In the genomic region with DNA sequence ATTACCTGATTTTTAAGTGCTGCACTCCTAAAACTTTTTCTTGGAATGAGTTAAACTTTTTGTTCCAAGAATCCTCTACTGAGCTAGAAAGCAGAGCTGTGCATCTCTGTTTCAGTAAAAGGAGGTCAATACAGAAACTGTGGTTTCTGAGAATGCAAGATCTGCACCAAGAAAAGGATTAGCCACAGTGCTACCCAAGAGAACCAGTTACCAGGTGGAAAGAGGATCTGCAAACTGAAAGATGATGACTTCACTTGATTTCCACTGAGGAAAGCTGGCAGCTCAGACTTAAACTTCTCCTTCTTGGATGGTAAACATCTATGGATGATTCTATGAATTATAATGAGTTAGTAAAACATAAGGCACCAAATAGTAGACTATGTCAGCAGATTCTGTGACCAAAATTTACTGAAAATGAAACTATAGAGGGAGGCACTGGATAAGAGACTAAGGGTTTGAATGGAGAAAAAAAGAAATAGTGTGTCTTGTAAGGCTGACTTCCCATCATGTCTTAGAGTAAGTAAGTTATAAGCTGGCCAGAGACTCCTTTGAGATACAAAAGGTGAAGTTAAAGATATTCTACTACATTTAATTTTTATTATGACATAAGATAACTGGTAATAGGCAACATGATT, we compare ENCODE assay signal across 7 cellular contexts.
DNase-seq lines count a peak whose midpoint lies in the region; ATAC-seq, FAIRE-seq and TF ChIP-seq lines count a peak whose summit lies in the region.
"Not testable (repeated sequence)": the region's sequence is repeated elsewhere in the genome, so short reads cannot be mapped to it uniquely, and the experiment has no call there.

No MANE protein-coding gene starts in this region.

- CTCF ChIA-PET in activated CD4-positive, alpha-beta T cell treated with anti-CD3 and anti-CD28 coated beads, Interleukin-2, amount 10 ng/mL, durations not matched to agents 7 days and 5 days (lab: Charles Lee); activated CD8-positive, alpha-beta memory T cell treated with anti-CD3 and anti-CD28 coated beads, Interleukin-2, amount 10 ng/mL, durations not matched to agents 7 days and 5 days (lab: Charles Lee); activated naive CD4-positive, alpha-beta T cell treated with anti-CD3 and anti-CD28 coated beads, Interleukin-2, amount 10 ng/mL, durations not matched to agents 7 days and 5 days (lab: Charles Lee); K562 (lab: Yijun Ruan, JAX; ENCODE audit: low intra/inter-chr PET ratio): not testable (repeated sequence)

- H2AFZ ChIP-seq in MM.1S (ENCODE audit: low read length); K562 (ENCODE audit: low read depth, low read length): not testable (repeated sequence)

- intact Hi-C loops in K562 (cut with micrococcal nuclease) = not testable (repeated sequence)

- H4K20me1 ChIP-seq in MM.1S (ENCODE audit: insufficient read depth, low read length); K562 (replicated peaks; ENCODE audit: control insufficient read depth, insufficient read depth, low read length): not testable (repeated sequence)

- H3K79me2 ChIP-seq in MM.1S (ENCODE audit: low read length); K562 (ENCODE audit: control insufficient read depth, insufficient read depth, low read length): not testable (repeated sequence)

- not testable (repeated sequence) for H3K9me3 ChIP-seq in MM.1S (replicated peaks; ENCODE audit: insufficient read depth, low read length); K562 (replicated peaks; ENCODE audit: control insufficient read depth, insufficient read depth, low read depth, low read length)

- peaks cover 10% of the 10 kb centered on the region for H3F3A ChIP-seq in MM.1S (ENCODE audit: insufficient read depth, low read length)

- FAIRE-seq in GM12891 (lab: Jason Lieb, UNC); K562 (lab: Jason Lieb, UNC): not testable (repeated sequence)

- not testable (repeated sequence) for H3K4me3 ChIP-seq in MM.1S (ENCODE audit: low read length); K562

- not testable (repeated sequence) for H3K9me2 ChIP-seq in MM.1S (replicated peaks; ENCODE audit: insufficient read depth, low read length)

- BruUV-seq in K562 (replicated peaks; lab: Mats Ljungman, UMichigan) = not testable (repeated sequence)

- not testable (repeated sequence) for H3K9ac ChIP-seq in MM.1S (ENCODE audit: low read length); K562 (ENCODE audit: insufficient read depth in 1 of 2, low read depth in 2 of 2, low read length in 2 of 2)

- not testable (repeated sequence) for DNase-seq in GM12891 (ENCODE audit: insufficient read length, low spot score); activated CD4-positive, alpha-beta T cell treated with anti-CD3 and anti-CD28 coated beads, Interleukin-2, amount 10 ng/mL, durations not matched to agents 7 days and 5 days; activated naive CD4-positive, alpha-beta T cell treated with anti-CD3 and anti-CD28 coated beads, Interleukin-2, amount 10 ng/mL, durations not matched to agents 7 days and 5 days; K562 (ENCODE audit: extremely low read depth in 1 of 4, low spot score in 3 of 4)
- peak; percentile 72 for DNase-seq in MM.1S
- DNase-seq in activated CD8-positive, alpha-beta memory T cell treated with anti-CD3 and anti-CD28 coated beads, Interleukin-2, amount 10 ng/mL, durations not matched to agents 7 days and 5 days = peak; percentile 49

- TF ChIP-seq EP300 in K562 (IDR thresholded peaks at IDR 0.05; ENCODE audit: low read length) = not testable (repeated sequence)

- in situ Hi-C loops in K562 (cut with MboI) = not testable (repeated sequence)

- H3K4me1 ChIP-seq in MM.1S (ENCODE audit: low read length) = peaks cover 12% of the 10 kb centered on the region; the same call in 1 of the 2 replicates
- H3K4me1 ChIP-seq in K562 (replicated peaks in 1 of 2; ENCODE audit: control insufficient read depth in 2 of 2, insufficient read depth in 2 of 2, low read length in 2 of 2) = not testable (repeated sequence)

- not testable (repeated sequence) for H3K9me1 ChIP-seq in K562 (ENCODE audit: control insufficient read depth, insufficient read depth, low read length)

- H3K36me3 ChIP-seq in MM.1S (replicated peaks; ENCODE audit: insufficient read depth, low read length); K562 (ENCODE audit: control insufficient read depth, insufficient read depth, low read length): not testable (repeated sequence)

- TF ChIP-seq CTCF in MM.1S (IDR thresholded peaks at IDR 0.05; ENCODE audit: low read length); K562 (IDR thresholded peaks at IDR 0.05 in 2 of 3, conservative IDR thresholded peaks at IDR 0.05 in 1 of 3; ENCODE audit: insufficient read depth in 2 of 3, low read depth in 1 of 3, low read length in 3 of 3): not testable (repeated sequence)

- H3K4me1 Mint-ChIP-seq in T-helper 1 cell treated with Interleukin-12 subunit alpha and Interleukin-12 subunit beta and Interleukin-4 antibody, amounts not matched to agents 30 μg/mL and 1 μg/mL, for 36 hours (ENCODE audit: low read depth) = not testable (repeated sequence)
- H3K4me1 Mint-ChIP-seq in activated CD4-positive, alpha-beta T cell treated with anti-CD3 and anti-CD28 coated beads, Interleukin-2, amount 10 ng/mL, durations not matched to agents 7 days and 5 days = peaks cover 22% of the 10 kb centered on the region
- peaks cover 31% of the 10 kb centered on the region for H3K4me1 Mint-ChIP-seq in activated CD8-positive, alpha-beta memory T cell treated with anti-CD3 and anti-CD28 coated beads, Interleukin-2, amount 10 ng/mL, durations not matched to agents 7 days and 5 days
- peaks cover 19% of the 10 kb centered on the region for H3K4me1 Mint-ChIP-seq in activated naive CD4-positive, alpha-beta T cell treated with anti-CD3 and anti-CD28 coated beads, Interleukin-2, amount 10 ng/mL, durations not matched to agents 7 days and 5 days

- not testable (repeated sequence) for TF ChIP-seq POLR2A in GM12891 (IDR thresholded peaks at IDR 0.05; ENCODE audit: low read depth, low read length); K562 (conservative IDR thresholded peaks at IDR 0.05)

- peak overlapping the region; percentile 12 for H3K4me3 Mint-ChIP-seq in T-helper 1 cell treated with Interleukin-12 subunit alpha and Interleukin-12 subunit beta and Interleukin-4 antibody, amounts not matched to agents 30 μg/mL and 1 μg/mL, for 36 hours
- H3K4me3 Mint-ChIP-seq in activated CD4-positive, alpha-beta T cell treated with anti-CD3 and anti-CD28 coated beads, Interleukin-2, amount 10 ng/mL, durations not matched to agents 7 days and 5 days; activated naive CD4-positive, alpha-beta T cell treated with anti-CD3 and anti-CD28 coated beads, Interleukin-2, amount 10 ng/mL, durations not matched to agents 7 days and 5 days: not testable (repeated sequence)
- peak overlapping the region; percentile 49 for H3K4me3 Mint-ChIP-seq in activated CD8-positive, alpha-beta memory T cell treated with anti-CD3 and anti-CD28 coated beads, Interleukin-2, amount 10 ng/mL, durations not matched to agents 7 days and 5 days

- POLR2A ChIA-PET in activated CD4-positive, alpha-beta T cell treated with anti-CD3 and anti-CD28 coated beads, Interleukin-2, amount 10 ng/mL, durations not matched to agents 7 days and 5 days (lab: Charles Lee) = not testable (repeated sequence)
- POLR2A ChIA-PET in K562 (lab: Yijun Ruan, JAX) = interaction anchor here (0.9 kb wide), 1 partner anchor 25 kb away, joined by 4 read pairs; no protein-coding TSS in a partner anchor

- not testable (repeated sequence) for H3K9me3 Mint-ChIP-seq in T-helper 1 cell treated with Interleukin-12 subunit alpha and Interleukin-12 subunit beta and Interleukin-4 antibody, amounts not matched to agents 30 μg/mL and 1 μg/mL, for 36 hours; activated CD4-positive, alpha-beta T cell treated with anti-CD3 and anti-CD28 coated beads, Interleukin-2, amount 10 ng/mL, durations not matched to agents 7 days and 5 days; activated CD8-positive, alpha-beta memory T cell treated with anti-CD3 and anti-CD28 coated beads, Interleukin-2, amount 10 ng/mL, durations not matched to agents 7 days and 5 days (ENCODE audit: low read depth); activated naive CD4-positive, alpha-beta T cell treated with anti-CD3 and anti-CD28 coated beads, Interleukin-2, amount 10 ng/mL, durations not matched to agents 7 days and 5 days

- H3K27ac ChIP-seq in MM.1S (ENCODE audit: low read length) = peak overlapping the region; percentile 53; the same call in 1 of the 2 replicates
- not testable (repeated sequence) for H3K27ac ChIP-seq in K562 (ENCODE audit: extremely low read depth, low read depth, low read length)

- peak overlapping the region; percentile 78 for H3K27ac Mint-ChIP-seq in T-helper 1 cell treated with Interleukin-12 subunit alpha and Interleukin-12 subunit beta and Interleukin-4 antibody, amounts not matched to agents 30 μg/mL and 1 μg/mL, for 36 hours
- peak overlapping the region; percentile 23 for H3K27ac Mint-ChIP-seq in activated CD4-positive, alpha-beta T cell treated with anti-CD3 and anti-CD28 coated beads, Interleukin-2, amount 10 ng/mL, durations not matched to agents 7 days and 5 days
- H3K27ac Mint-ChIP-seq in activated CD8-positive, alpha-beta memory T cell treated with anti-CD3 and anti-CD28 coated beads, Interleukin-2, amount 10 ng/mL, durations not matched to agents 7 days and 5 days = peak overlapping the region; percentile 86
- peak overlapping the region; percentile 57 for H3K27ac Mint-ChIP-seq in activated naive CD4-positive, alpha-beta T cell treated with anti-CD3 and anti-CD28 coated beads, Interleukin-2, amount 10 ng/mL, durations not matched to agents 7 days and 5 days

- H3K4me2 ChIP-seq in MM.1S (ENCODE audit: low read depth, low read length) = peak overlapping the region; percentile 35; the same call in 1 of the 2 replicates
- not testable (repeated sequence) for H3K4me2 ChIP-seq in K562 (ENCODE audit: insufficient read depth, low read length)

- H3K27me3 Mint-ChIP-seq in T-helper 1 cell treated with Interleukin-12 subunit alpha and Interleukin-12 subunit beta and Interleukin-4 antibody, amounts not matched to agents 30 μg/mL and 1 μg/mL, for 36 hours (ENCODE audit: low read depth); activated CD4-positive, alpha-beta T cell treated with anti-CD3 and anti-CD28 coated beads, Interleukin-2, amount 10 ng/mL, durations not matched to agents 7 days and 5 days; activated CD8-positive, alpha-beta memory T cell treated with anti-CD3 and anti-CD28 coated beads, Interleukin-2, amount 10 ng/mL, durations not matched to agents 7 days and 5 days; activated naive CD4-positive, alpha-beta T cell treated with anti-CD3 and anti-CD28 coated beads, Interleukin-2, amount 10 ng/mL, durations not matched to agents 7 days and 5 days: not testable (repeated sequence)

- peak; percentile 60 for ATAC-seq in activated CD8-positive, alpha-beta memory T cell treated with anti-CD3 and anti-CD28 coated beads, Interleukin-2, amount 10 ng/mL, durations not matched to agents 7 days and 5 days
- not testable (repeated sequence) for ATAC-seq in K562

- H3K36me3 Mint-ChIP-seq in T-helper 1 cell treated with Interleukin-12 subunit alpha and Interleukin-12 subunit beta and Interleukin-4 antibody, amounts not matched to agents 30 μg/mL and 1 μg/mL, for 36 hours (ENCODE audit: low read depth); activated CD4-positive, alpha-beta T cell treated with anti-CD3 and anti-CD28 coated beads, Interleukin-2, amount 10 ng/mL, durations not matched to agents 7 days and 5 days (ENCODE audit: low read depth); activated CD8-positive, alpha-beta memory T cell treated with anti-CD3 and anti-CD28 coated beads, Interleukin-2, amount 10 ng/mL, durations not matched to agents 7 days and 5 days; activated naive CD4-positive, alpha-beta T cell treated with anti-CD3 and anti-CD28 coated beads, Interleukin-2, amount 10 ng/mL, durations not matched to agents 7 days and 5 days: not testable (repeated sequence)

- not testable (repeated sequence) for H3K27me3 ChIP-seq in MM.1S (replicated peaks; ENCODE audit: insufficient read depth, low read length); K562 (ENCODE audit: control insufficient read depth in 2 of 2, insufficient read depth in 2 of 2, low read length in 2 of 2)

- not testable (repeated sequence) for TF ChIP-seq RAD21 in K562 (CRISPR knock-in tag; conservative IDR thresholded peaks at IDR 0.05 in 1 of 2, IDR thresholded peaks at IDR 0.05 in 1 of 2)

Comparison
In these comparisons a context has a peak if more than half of its experiments do, and no peak if none do; other contexts are left out.
1. H3K27ac Mint-ChIP-seq: peak in every context shown above with its lines; median percentile 86 in activated CD8-positive, alpha-beta memory T cell treated with anti-CD3 and anti-CD28 coated beads, Interleukin-2, amount 10 ng/mL, durations not matched to agents 7 days and 5 days; 78 in T-helper 1 cell treated with Interleukin-12 subunit alpha and Interleukin-12 subunit beta and Interleukin-4 antibody, amounts not matched to agents 30 μg/mL and 1 μg/mL, for 36 hours; 57 in activated naive CD4-positive, alpha-beta T cell treated with anti-CD3 and anti-CD28 coated beads, Interleukin-2, amount 10 ng/mL, durations not matched to agents 7 days and 5 days; 23 in activated CD4-positive, alpha-beta T cell treated with anti-CD3 and anti-CD28 coated beads, Interleukin-2, amount 10 ng/mL, durations not matched to agents 7 days and 5 days.